Comparison of ENCODE assay signal across 36 cellular contexts in genomic region chr14:100200311-100200710, GRCh38. TPM values are rescaled to one million over a fixed set of nuclear protein-coding genes. Genes with fewer than 3 reads are reported as not detected.
"Had no signal": no experiment of that assay in that cellular context is flagged by ENCODE, and none has a peak within 500 bp of the region (broad histone marks: within the 10 kb centered on the region; RNA-seq: fewer than 3 reads in every experiment).

No MANE protein-coding gene starts in this region.

- H3K27me3 ChIP-seq: MG63 had no signal

- DNase-seq: Karpas-422, Kasumi-1, MG63, MM.1S, MV-4-11, NCI-H1048, NCI-H1092, NCI-H1092 treated with DMSO at 0.1 percent for 48 hours, NCI-H1105, NCI-H1105 treated with DMSO at 0.1 percent for 48 hours, NCI-H1417, NCI-H1417 treated with DMSO at 0.1 percent for 48 hours, NCI-H1436, NCI-H1436 treated with DMSO at 0.1 percent for 48 hours, NCI-H146, NCI-H1694, NCI-H1694 treated with DMSO at 0.1 percent for 48 hours, NCI-H187, NCI-H187 treated with DMSO at 0.1 percent for 48 hours, NCI-H1930, NCI-H2029, NCI-H2029 treated with DMSO at 0.1 percent for 48 hours, NCI-H2081, NCI-H2081 treated with DMSO at 0.1 percent for 48 hours, NCI-H2107, NCI-H2171, NCI-H2171 treated with DMSO at 0.1 percent for 48 hours, NCI-H2227 treated with DMSO at 0.1 percent for 48 hours, NCI-H226, NCI-H345, NCI-H446, NCI-H446 treated with DMSO at 0.1 percent for 48 hours, NCI-H510A, NCI-H510A treated with DMSO at 0.1 percent for 48 hours, NCI-H524 had no signal

- H3K4me3 ChIP-seq: MG63 had no signal

- H3K36me3 ChIP-seq: MG63 had no signal

- H3K9me3 ChIP-seq: MG63 had no signal

RNA-seq across cellular contexts. Expression of gene DEGS2, which starts 40.9 kb away (rescaled TPM):
- total RNA-seq: LHCN-M2 had no signal
